ENCODE assay signal across 26 cellular contexts in the genomic region with DNA sequence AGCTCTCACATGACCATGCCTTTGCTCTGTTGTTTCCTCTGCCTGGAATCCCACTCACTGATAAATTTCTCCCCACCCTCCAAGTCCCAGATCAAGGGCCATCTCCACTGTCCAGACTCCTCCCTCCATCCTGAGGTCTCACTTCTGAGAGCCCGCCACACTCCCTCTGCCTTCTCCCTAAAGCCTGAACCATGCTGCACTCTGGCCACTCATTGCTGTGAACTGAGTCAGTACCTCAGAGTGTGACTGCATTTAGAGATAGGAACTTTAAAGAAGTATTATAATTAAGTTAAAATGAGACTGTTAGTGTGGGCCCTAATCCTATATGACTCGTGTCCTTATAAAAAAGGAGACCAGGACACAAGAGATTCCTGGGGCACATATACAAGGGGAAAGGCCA. TPM values are rescaled to one million over a fixed set of nuclear protein-coding genes. Genes with fewer than 3 reads are reported as not detected.
"Had no signal": no experiment of that assay in that cellular context is flagged by ENCODE, and none has a peak within 500 bp of the region (broad histone marks: within the 10 kb centered on the region; RNA-seq: fewer than 3 reads in every experiment).

No MANE protein-coding gene starts in this region.

- H3K4me1 ChIP-seq: gastroesophageal sphincter, heart right ventricle, prostate gland, tibial nerve, vagina had no signal

- H3K36me3 ChIP-seq: brain microvascular endothelial cell, gastroesophageal sphincter, heart right ventricle, prostate gland, tibial nerve, vagina had no signal

- H3K4me3 Mint-ChIP-seq: activated CD4-positive, alpha-beta T cell treated with anti-CD3 and anti-CD28 coated beads, Interleukin-2, amount 10 ng/mL, durations not matched to agents 24 days and 14 days; activated CD8-positive, alpha-beta memory T cell treated with anti-CD3 and anti-CD28 coated beads, Interleukin-2, amount 10 ng/mL, durations not matched to agents 7 days and 5 days; activated T-cell treated with anti-CD3 and anti-CD28 coated beads, Interleukin-2, amount 50 U/mL, for 24 hours; naive B cell; T-helper 1 cell treated with Interleukin-12 subunit alpha and Interleukin-12 subunit beta and Interleukin-4 antibody, amounts not matched to agents 30 μg/mL and 1 μg/mL, for 36 hours; WTC11 had no signal

- H3K27ac ChIP-seq: brain microvascular endothelial cell, epithelial cell of prostate, gastroesophageal sphincter, heart right ventricle, prostate gland, skin epidermis, tibial nerve, vagina had no signal

- H3K4me3 ChIP-seq: gastroesophageal sphincter, heart right ventricle, lung, prostate gland, skin epidermis, tibial nerve, vagina had no signal

- H3K9me3 ChIP-seq: prostate gland, vagina had no signal

- H3K27ac Mint-ChIP-seq: activated CD4-positive, alpha-beta T cell treated with anti-CD3 and anti-CD28 coated beads, Interleukin-2, amount 10 ng/mL, durations not matched to agents 24 days and 14 days; activated CD8-positive, alpha-beta memory T cell treated with anti-CD3 and anti-CD28 coated beads, Interleukin-2, amount 10 ng/mL, durations not matched to agents 7 days and 5 days; activated T-cell treated with anti-CD3 and anti-CD28 coated beads, Interleukin-2, amount 50 U/mL, for 24 hours; T-helper 1 cell treated with Interleukin-12 subunit alpha and Interleukin-12 subunit beta and Interleukin-4 antibody, amounts not matched to agents 30 μg/mL and 1 μg/mL, for 36 hours; WTC11 had no signal

- H3K9me3 Mint-ChIP-seq: T-helper 1 cell treated with Interleukin-12 subunit alpha and Interleukin-12 subunit beta and Interleukin-4 antibody, amounts not matched to agents 30 μg/mL and 1 μg/mL, for 36 hours had no signal

- ATAC-seq: activated CD8-positive, alpha-beta memory T cell treated with anti-CD3 and anti-CD28 coated beads, Interleukin-2, amount 10 ng/mL, durations not matched to agents 7 days and 5 days; gastroesophageal sphincter; heart right ventricle; right cardiac atrium; SK-N-SH treated with all-trans-retinoic acid at 6 μM for 48 hours; WTC11 had no signal

- H3K36me3 Mint-ChIP-seq: activated CD8-positive, alpha-beta memory T cell treated with anti-CD3 and anti-CD28 coated beads, Interleukin-2, amount 10 ng/mL, durations not matched to agents 7 days and 5 days; WTC11 had no signal

- H3K27me3 Mint-ChIP-seq: activated T-cell treated with anti-CD3 and anti-CD28 coated beads, Interleukin-2, amount 50 U/mL, for 24 hours had no signal

- H3K27me3 ChIP-seq: brain microvascular endothelial cell, tibial nerve, vagina had no signal

- DNase-seq: activated CD4-positive, alpha-beta T cell treated with anti-CD3 and anti-CD28 coated beads, Interleukin-2, amount 10 ng/mL, durations not matched to agents 24 days and 14 days; activated CD8-positive, alpha-beta memory T cell treated with anti-CD3 and anti-CD28 coated beads, Interleukin-2, amount 10 ng/mL, durations not matched to agents 7 days and 5 days; activated effector memory CD4-positive, alpha-beta T cell treated with anti-CD3 and anti-CD28 coated beads, Interleukin-2, amount 50 U/mL, for 16 hours; activated T-cell treated with anti-CD3 and anti-CD28 coated beads, Interleukin-2, amount 50 U/mL, for 24 hours; anterior cingulate cortex; brain microvascular endothelial cell; cerebellar nuclear complex; dermis blood vessel endothelial cell; heart right ventricle; naive B cell; nucleus accumbens; right cardiac atrium; stimulated activated CD4-positive, alpha-beta T cell treated with anti-CD3 and anti-CD28 coated beads, Interleukin-4, amount 100 ng/mL, for 24 hours; stimulated activated naive CD4-positive, alpha-beta T cell treated with Interleukin-2 at 50 U/mL for 16 hours; substantia nigra had no signal

RNA-seq across cellular contexts. Expression of a gene that starts 9.9 kb away (rescaled TPM):
- total RNA-seq: activated CD4-positive, alpha-beta T cell treated with anti-CD3 and anti-CD28 coated beads, Interleukin-2, amount 10 ng/mL, durations not matched to agents 24 days and 14 days; activated CD8-positive, alpha-beta memory T cell treated with anti-CD3 and anti-CD28 coated beads, Interleukin-2, amount 10 ng/mL, durations not matched to agents 7 days and 5 days; fibroblast of lung; heart right ventricle; right cardiac atrium; vagina had no signal
- polyA plus RNA-seq: fibroblast of lung, heart right ventricle, right cardiac atrium had no signal
